Comparison of ENCODE assay signal across 8 cellular contexts in genomic region chr11:66856496-66857233, GRCh38. TPM values are rescaled to one million over a fixed set of nuclear protein-coding genes. Genes with fewer than 3 reads are reported as not detected.
DNase-seq lines count a peak whose midpoint lies in the region; ATAC-seq and TF ChIP-seq lines count a peak whose summit lies in the region.

Gene LRFN4 (plus strand): TSS chr11:66857064. CDS start chr11:66857745, 681 bp downstream.

- 0% methylated on average over 65 to 103 of the region's 103 CpGs for WGBS in esophagus, 2 donors
- WGBS in upper lobe of left lung, 2 donors: no CpG with 5 or more reads among the region's 103 CpGs

- DNase-seq in NCI-H2029 (lab: John Stamatoyannopoulos, UW): peak; percentile 9
- no peak for DNase-seq in NCI-H2029 treated with DMSO at 0.1 percent for 48 hours (lab: John Stamatoyannopoulos, UW)
- DNase-seq in LNCaP clone FGC (ENCODE audit: low read depth): no peak
- DNase-seq in activated CD4-positive, alpha-beta T cell treated with anti-CD3 and anti-CD28 coated beads, Interleukin-2, amount 50 U/mL, for 4 hours: peak; percentile 58
- peak in 1 of 2 donors; percentile 94 for DNase-seq in upper lobe of left lung

- no peak for TF ChIP-seq EP300 in upper lobe of left lung (IDR thresholded peaks at IDR 0.05)

- H3K9ac ChIP-seq in mucosa of stomach (ENCODE audit: low read length): peak within 1 kb of the TSS; percentile 96

- peak within 1 kb of the TSS; percentile 66 for H3K4me3 ChIP-seq in LNCaP clone FGC (ENCODE audit: low read depth, low read length)
- peak within 1 kb of the TSS; percentile 54 to 57 for H3K4me3 ChIP-seq in esophagus (ENCODE audit: low read depth in 1 of 2, low read length in 2 of 2)
- peak within 1 kb of the TSS; percentile 89 for H3K4me3 ChIP-seq in mucosa of stomach (ENCODE audit: low read length)
- peak within 1 kb of the TSS; percentile 81 to 94 (median 86) for H3K4me3 ChIP-seq in upper lobe of left lung

- H3K27ac ChIP-seq in esophagus (ENCODE audit: low read depth in 2 of 2, low read length in 1 of 2): peak within 1 kb of the TSS; percentile 81 to 93
- H3K27ac ChIP-seq in upper lobe of left lung: peak within 1 kb of the TSS; percentile 88 to 91 (median 90)

- TF ChIP-seq POLR2A in upper lobe of left lung (IDR thresholded peaks at IDR 0.05): peak in 1 of 4 donors; percentile 17

- H3K4me1 ChIP-seq in esophagus (ENCODE audit: control insufficient read depth in 2 of 2, insufficient read depth in 2 of 2, low read length in 1 of 2) (peaks cover 0 to 15% of the 10 kb centered on the region in 2 donors), mucosa of stomach (ENCODE audit: control insufficient read depth, insufficient read depth, low read length) (peaks cover 10% of the 10 kb centered on the region), upper lobe of left lung (peaks cover 7 to 19% (median 11%) of the 10 kb centered on the region in 4 donors)

- TF ChIP-seq CTCF in LNCaP clone FGC (IDR thresholded peaks at IDR 0.05; ENCODE audit: control insufficient read depth, extremely low read depth, insufficient read depth) (no peak), upper lobe of left lung (IDR thresholded peaks at IDR 0.05) (peak in 2 of 6 experiments; percentile 14 to 27)

- peaks cover 0 to 6% of the 10 kb centered on the region in 2 donors for H3K36me3 ChIP-seq in esophagus (ENCODE audit: control insufficient read depth in 2 of 2, insufficient read depth in 2 of 2, low read length in 1 of 2)
- no peaks in the 10 kb centered on the region for H3K36me3 ChIP-seq in mucosa of stomach (ENCODE audit: control insufficient read depth, insufficient read depth, low read length)
- peaks cover 0 to 3% (median 0%) of the 10 kb centered on the region in 4 donors for H3K36me3 ChIP-seq in upper lobe of left lung

- H3K9me3 ChIP-seq in esophagus (ENCODE audit: control insufficient read depth in 2 of 2, insufficient read depth in 1 of 2, low read depth in 1 of 2, low read length in 1 of 2) (no peaks in the 10 kb centered on the region), mucosa of stomach (ENCODE audit: control insufficient read depth, low read length) (no peaks in the 10 kb centered on the region), upper lobe of left lung (no peaks in the 10 kb centered on the region)

- ATAC-seq in GM21786 (IDR thresholded peaks at IDR 0.05; ENCODE audit: unreplicated experiment): peak; percentile 20
- peak; percentile 2 to 49 for ATAC-seq in upper lobe of left lung (ENCODE audit: low FRiP score in 2 of 2)

- H3K27me3 ChIP-seq in esophagus (ENCODE audit: control insufficient read depth in 1 of 2, insufficient read depth in 2 of 2, low read length in 2 of 2): no peaks in the 10 kb centered on the region
- H3K27me3 ChIP-seq in mucosa of stomach (ENCODE audit: control insufficient read depth, insufficient read depth, low read length): no peaks in the 10 kb centered on the region
- no peaks in the 10 kb centered on the region for H3K27me3 ChIP-seq in upper lobe of left lung

RNA-seq across cellular contexts. Expression of gene LRFN4, which starts in this region (rescaled TPM):
- 1 to 10 TPM; 5.4 to 9.3 TPM for polyA plus RNA-seq in esophagus
- 10 to 100 TPM; 11.4 to 29.0 (median 21.8) TPM for total RNA-seq in upper lobe of left lung

Comparison
In these comparisons a context has a peak if more than half of its experiments do, and no peak if none do; other contexts are left out.
1. DNase-seq: peak in NCI-H2029 (single experiment) and activated CD4-positive, alpha-beta T cell treated with anti-CD3 and anti-CD28 coated beads, Interleukin-2, amount 50 U/mL, for 4 hours (2 of 2); none in NCI-H2029 treated with DMSO at 0.1 percent for 48 hours (single experiment) and LNCaP clone FGC (single experiment).
2. Peak in every context shown above with its lines, with median percentiles within 50 percentile points of each other: H3K4me3 ChIP-seq.